1 cellular context compared by ENCODE assay signal in genomic region chr20:34155864-34156263, GRCh38.
TF ChIP-seq lines count a peak whose summit lies in the region.

No MANE protein-coding gene starts in this region.

TF ChIP-seq in K562, 482 proteins besides CTCF, POLR2A, EP300 and RAD21 (continued from another document):
- TF ChIP-seq, protein P1, sequence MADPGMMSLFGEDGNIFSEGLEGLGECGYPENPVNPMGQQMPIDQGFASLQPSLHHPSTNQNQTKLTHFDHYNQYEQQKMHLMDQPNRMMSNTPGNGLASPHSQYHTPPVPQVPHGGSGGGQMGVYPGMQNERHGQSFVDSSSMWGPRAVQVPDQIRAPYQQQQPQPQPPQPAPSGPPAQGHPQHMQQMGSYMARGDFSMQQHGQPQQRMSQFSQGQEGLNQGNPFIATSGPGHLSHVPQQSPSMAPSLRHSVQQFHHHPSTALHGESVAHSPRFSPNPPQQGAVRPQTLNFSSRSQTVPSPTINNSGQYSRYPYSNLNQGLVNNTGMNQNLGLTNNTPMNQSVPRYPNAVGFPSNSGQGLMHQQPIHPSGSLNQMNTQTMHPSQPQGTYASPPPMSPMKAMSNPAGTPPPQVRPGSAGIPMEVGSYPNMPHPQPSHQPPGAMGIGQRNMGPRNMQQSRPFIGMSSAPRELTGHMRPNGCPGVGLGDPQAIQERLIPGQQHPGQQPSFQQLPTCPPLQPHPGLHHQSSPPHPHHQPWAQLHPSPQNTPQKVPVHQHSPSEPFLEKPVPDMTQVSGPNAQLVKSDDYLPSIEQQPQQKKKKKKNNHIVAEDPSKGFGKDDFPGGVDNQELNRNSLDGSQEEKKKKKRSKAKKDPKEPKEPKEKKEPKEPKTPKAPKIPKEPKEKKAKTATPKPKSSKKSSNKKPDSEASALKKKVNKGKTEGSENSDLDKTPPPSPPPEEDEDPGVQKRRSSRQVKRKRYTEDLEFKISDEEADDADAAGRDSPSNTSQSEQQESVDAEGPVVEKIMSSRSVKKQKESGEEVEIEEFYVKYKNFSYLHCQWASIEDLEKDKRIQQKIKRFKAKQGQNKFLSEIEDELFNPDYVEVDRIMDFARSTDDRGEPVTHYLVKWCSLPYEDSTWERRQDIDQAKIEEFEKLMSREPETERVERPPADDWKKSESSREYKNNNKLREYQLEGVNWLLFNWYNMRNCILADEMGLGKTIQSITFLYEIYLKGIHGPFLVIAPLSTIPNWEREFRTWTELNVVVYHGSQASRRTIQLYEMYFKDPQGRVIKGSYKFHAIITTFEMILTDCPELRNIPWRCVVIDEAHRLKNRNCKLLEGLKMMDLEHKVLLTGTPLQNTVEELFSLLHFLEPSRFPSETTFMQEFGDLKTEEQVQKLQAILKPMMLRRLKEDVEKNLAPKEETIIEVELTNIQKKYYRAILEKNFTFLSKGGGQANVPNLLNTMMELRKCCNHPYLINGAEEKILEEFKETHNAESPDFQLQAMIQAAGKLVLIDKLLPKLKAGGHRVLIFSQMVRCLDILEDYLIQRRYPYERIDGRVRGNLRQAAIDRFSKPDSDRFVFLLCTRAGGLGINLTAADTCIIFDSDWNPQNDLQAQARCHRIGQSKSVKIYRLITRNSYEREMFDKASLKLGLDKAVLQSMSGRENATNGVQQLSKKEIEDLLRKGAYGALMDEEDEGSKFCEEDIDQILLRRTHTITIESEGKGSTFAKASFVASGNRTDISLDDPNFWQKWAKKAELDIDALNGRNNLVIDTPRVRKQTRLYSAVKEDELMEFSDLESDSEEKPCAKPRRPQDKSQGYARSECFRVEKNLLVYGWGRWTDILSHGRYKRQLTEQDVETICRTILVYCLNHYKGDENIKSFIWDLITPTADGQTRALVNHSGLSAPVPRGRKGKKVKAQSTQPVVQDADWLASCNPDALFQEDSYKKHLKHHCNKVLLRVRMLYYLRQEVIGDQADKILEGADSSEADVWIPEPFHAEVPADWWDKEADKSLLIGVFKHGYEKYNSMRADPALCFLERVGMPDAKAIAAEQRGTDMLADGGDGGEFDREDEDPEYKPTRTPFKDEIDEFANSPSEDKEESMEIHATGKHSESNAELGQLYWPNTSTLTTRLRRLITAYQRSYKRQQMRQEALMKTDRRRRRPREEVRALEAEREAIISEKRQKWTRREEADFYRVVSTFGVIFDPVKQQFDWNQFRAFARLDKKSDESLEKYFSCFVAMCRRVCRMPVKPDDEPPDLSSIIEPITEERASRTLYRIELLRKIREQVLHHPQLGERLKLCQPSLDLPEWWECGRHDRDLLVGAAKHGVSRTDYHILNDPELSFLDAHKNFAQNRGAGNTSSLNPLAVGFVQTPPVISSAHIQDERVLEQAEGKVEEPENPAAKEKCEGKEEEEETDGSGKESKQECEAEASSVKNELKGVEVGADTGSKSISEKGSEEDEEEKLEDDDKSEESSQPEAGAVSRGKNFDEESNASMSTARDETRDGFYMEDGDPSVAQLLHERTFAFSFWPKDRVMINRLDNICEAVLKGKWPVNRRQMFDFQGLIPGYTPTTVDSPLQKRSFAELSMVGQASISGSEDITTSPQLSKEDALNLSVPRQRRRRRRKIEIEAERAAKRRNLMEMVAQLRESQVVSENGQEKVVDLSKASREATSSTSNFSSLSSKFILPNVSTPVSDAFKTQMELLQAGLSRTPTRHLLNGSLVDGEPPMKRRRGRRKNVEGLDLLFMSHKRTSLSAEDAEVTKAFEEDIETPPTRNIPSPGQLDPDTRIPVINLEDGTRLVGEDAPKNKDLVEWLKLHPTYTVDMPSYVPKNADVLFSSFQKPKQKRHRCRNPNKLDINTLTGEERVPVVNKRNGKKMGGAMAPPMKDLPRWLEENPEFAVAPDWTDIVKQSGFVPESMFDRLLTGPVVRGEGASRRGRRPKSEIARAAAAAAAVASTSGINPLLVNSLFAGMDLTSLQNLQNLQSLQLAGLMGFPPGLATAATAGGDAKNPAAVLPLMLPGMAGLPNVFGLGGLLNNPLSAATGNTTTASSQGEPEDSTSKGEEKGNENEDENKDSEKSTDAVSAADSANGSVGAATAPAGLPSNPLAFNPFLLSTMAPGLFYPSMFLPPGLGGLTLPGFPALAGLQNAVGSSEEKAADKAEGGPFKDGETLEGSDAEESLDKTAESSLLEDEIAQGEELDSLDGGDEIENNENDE (IDR thresholded peaks at IDR 0.05; ENCODE audit: low read depth, low read length), result no peak
- TF ChIP-seq HDAC1 (IDR thresholded peaks at IDR 0.05) (no peak), ZNF3 (CRISPR knock-in tag; IDR thresholded peaks at IDR 0.05) (no peak), DPF2 (IDR thresholded peaks at IDR 0.05) (no peak), MCM5 (IDR thresholded peaks at IDR 0.05; ENCODE audit: low read depth) (no peak), NFIC (IDR thresholded peaks at IDR 0.05) (no peak), EWSR1 (IDR thresholded peaks at IDR 0.05; ENCODE audit: borderline replicate concordance, low read depth, partially characterized antibody) (no peak), E4F1 (CRISPR knock-in tag; IDR thresholded peaks at IDR 0.05; ENCODE audit: borderline replicate concordance) (no peak), GMEB1 (CRISPR knock-in tag; IDR thresholded peaks at IDR 0.05) (no peak), OTX1 (CRISPR knock-in tag; IDR thresholded peaks at IDR 0.05) (no peak), E2F1 (CRISPR knock-in tag; IDR thresholded peaks at IDR 0.05) (no peak)
- TF ChIP-seq, protein P2, sequence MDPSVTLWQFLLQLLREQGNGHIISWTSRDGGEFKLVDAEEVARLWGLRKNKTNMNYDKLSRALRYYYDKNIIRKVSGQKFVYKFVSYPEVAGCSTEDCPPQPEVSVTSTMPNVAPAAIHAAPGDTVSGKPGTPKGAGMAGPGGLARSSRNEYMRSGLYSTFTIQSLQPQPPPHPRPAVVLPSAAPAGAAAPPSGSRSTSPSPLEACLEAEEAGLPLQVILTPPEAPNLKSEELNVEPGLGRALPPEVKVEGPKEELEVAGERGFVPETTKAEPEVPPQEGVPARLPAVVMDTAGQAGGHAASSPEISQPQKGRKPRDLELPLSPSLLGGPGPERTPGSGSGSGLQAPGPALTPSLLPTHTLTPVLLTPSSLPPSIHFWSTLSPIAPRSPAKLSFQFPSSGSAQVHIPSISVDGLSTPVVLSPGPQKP (CRISPR knock-in tag; IDR thresholded peaks at IDR 0.05), result no peak
